In genomic region chr21:34993521-34993921, GRCh38 we compare ENCODE assay signal across 7 cellular contexts. TPM values are rescaled to one million over a fixed set of nuclear protein-coding genes. Genes with fewer than 3 reads are reported as not detected.
DNase-seq lines count a peak whose midpoint lies in the region; FAIRE-seq and TF ChIP-seq lines count a peak whose summit lies in the region.
"Not testable (repeated sequence)": the region's sequence is repeated elsewhere in the genome, so short reads cannot be mapped to it uniquely, and the experiment has no call there.

No MANE protein-coding gene starts in this region.

- H4K8ac ChIP-seq in neuronal stem cell (ENCODE audit: low read depth, low read length) = not testable (repeated sequence)

- not testable (repeated sequence) for TF ChIP-seq CTCF in astrocyte (IDR thresholded peaks at IDR 0.05; ENCODE audit: insufficient read depth, low read depth, low read length); bronchial epithelial cell (IDR thresholded peaks at IDR 0.05; ENCODE audit: insufficient read depth, low read length, severe bottlenecking); suprapubic skin (IDR thresholded peaks at IDR 0.05)

- H2BK5ac ChIP-seq in neuronal stem cell (ENCODE audit: low read length) = not testable (repeated sequence)

- H3K4me2 ChIP-seq in astrocyte (ENCODE audit: low read length); neuronal stem cell (ENCODE audit: insufficient read depth, low read length, poor library complexity, severe bottlenecking): not testable (repeated sequence)

- H3K27me3 Mint-ChIP-seq in astrocyte (ENCODE audit: low read depth, unreplicated experiment) = not testable (repeated sequence)

- not testable (repeated sequence) for H3K27me3 ChIP-seq in astrocyte (ENCODE audit: insufficient read depth, low read length); bronchial epithelial cell (ENCODE audit: control insufficient read depth, insufficient read depth, low read length); neuronal stem cell (ENCODE audit: control insufficient read depth in 3 of 3, insufficient read depth in 3 of 3, low read depth in 1 of 3, low read length in 3 of 3); suprapubic skin

- not testable (repeated sequence) for H3K36me3 ChIP-seq in astrocyte (ENCODE audit: insufficient read depth, low read length); bronchial epithelial cell (ENCODE audit: control insufficient read depth, insufficient read depth, low read length); neuronal stem cell (replicated peaks in 1 of 2; ENCODE audit: control insufficient read depth in 2 of 2, insufficient read depth in 2 of 2, low read length in 2 of 2); suprapubic skin

- not testable (repeated sequence) for DNase-seq in GM12891 (ENCODE audit: insufficient read length, low spot score); HTR-8/SVneo (ENCODE audit: insufficient read length, low spot score); bronchial epithelial cell (ENCODE audit: low read depth); neuronal stem cell (ENCODE audit: low spot score); suprapubic skin (ENCODE audit: low spot score in 2 of 2)
- DNase-seq in astrocyte (ENCODE audit: low read depth) (peak; percentile 42), fibroblast of gingiva (ENCODE audit: low read depth) (peak; percentile 57)

- H3K36me3 Mint-ChIP-seq in astrocyte (ENCODE audit: low read depth, unreplicated experiment) = not testable (repeated sequence)

- H3K9me3 ChIP-seq in astrocyte (ENCODE audit: insufficient read depth, low read depth, low read length); neuronal stem cell (replicated peaks in 1 of 2; ENCODE audit: control insufficient read depth in 2 of 2, insufficient read depth in 1 of 2, low read depth in 1 of 2, low read length in 2 of 2); suprapubic skin: not testable (repeated sequence)

- not testable (repeated sequence) for H3K4me3 ChIP-seq in astrocyte (ENCODE audit: insufficient read depth, low read depth, low read length); bronchial epithelial cell (ENCODE audit: low read depth, low read length); suprapubic skin
- peak overlapping the region in 1 of 2 donors; percentile 65 for H3K4me3 ChIP-seq in neuronal stem cell (ENCODE audit: low read length in 2 of 2)

- not testable (repeated sequence) for H3K14ac ChIP-seq in neuronal stem cell (ENCODE audit: low read length)

- not testable (repeated sequence) for H3K27ac Mint-ChIP-seq in astrocyte (ENCODE audit: unreplicated experiment)

- H2BK15ac ChIP-seq in neuronal stem cell (ENCODE audit: low read length) = not testable (repeated sequence)

- H2AFZ ChIP-seq in astrocyte (ENCODE audit: low read depth, low read length); neuronal stem cell (ENCODE audit: low read length): not testable (repeated sequence)

- WGBS in neuronal stem cell (ENCODE audit: extremely low coverage in 2 of 2, insufficient read length in 2 of 2, insufficient replicate concordance in 1 of 2), 2 donors = no CpG with 5 or more reads among the region's 3 CpGs
- 61% methylated on average over 3 of the region's 3 CpGs for WGBS in suprapubic skin

- not testable (repeated sequence) for TF ChIP-seq EP300 in suprapubic skin (IDR thresholded peaks at IDR 0.05)

- peak overlapping the region; percentile 79 for H4K91ac ChIP-seq in neuronal stem cell (ENCODE audit: low read depth, low read length, poor library complexity)

- H3K4me1 ChIP-seq in astrocyte (ENCODE audit: insufficient read depth, low read length) (peaks cover 21% of the 10 kb centered on the region), suprapubic skin (peaks cover 28% of the 10 kb centered on the region)
- not testable (repeated sequence) for H3K4me1 ChIP-seq in neuronal stem cell (ENCODE audit: control insufficient read depth in 2 of 2, insufficient read depth in 1 of 2, low read depth in 1 of 2, low read length in 2 of 2)

- H3K9ac ChIP-seq in astrocyte (ENCODE audit: low read length) = not testable (repeated sequence)
- peak overlapping the region; percentile 83 for H3K9ac ChIP-seq in neuronal stem cell (ENCODE audit: low read depth, low read length, poor library complexity)

- not testable (repeated sequence) for H3K4me3 Mint-ChIP-seq in astrocyte (ENCODE audit: unreplicated experiment)

- H3K4me1 Mint-ChIP-seq in astrocyte (ENCODE audit: low read depth, unreplicated experiment) = peaks cover 45% of the 10 kb centered on the region

- peak overlapping the region; percentile 50 for H2BK12ac ChIP-seq in neuronal stem cell (ENCODE audit: low read length)

- not testable (repeated sequence) for H3K23ac ChIP-seq in neuronal stem cell (ENCODE audit: low read depth, low read length, poor library complexity)

- H3K4ac ChIP-seq in neuronal stem cell (ENCODE audit: low read length) = not testable (repeated sequence)

- not testable (repeated sequence) for H4K20me1 ChIP-seq in astrocyte (ENCODE audit: insufficient read depth, low read length)

- H3K27ac ChIP-seq in astrocyte (ENCODE audit: low read depth, low read length); neuronal stem cell (replicated peaks; ENCODE audit: low read length): not testable (repeated sequence)
- H3K27ac ChIP-seq in suprapubic skin = peak overlapping the region; percentile 66

- H2BK120ac ChIP-seq in neuronal stem cell (ENCODE audit: low read depth, low read length) = not testable (repeated sequence)

- FAIRE-seq in GM12891 (lab: Jason Lieb, UNC) (peak; percentile 95), HTR-8/SVneo (lab: Jason Lieb, UNC) (peak; percentile 97), bronchial epithelial cell (lab: Jason Lieb, UNC) (peak; percentile 58)
- FAIRE-seq in astrocyte (lab: Jason Lieb, UNC) = not testable (repeated sequence)

- not testable (repeated sequence) for H3K79me1 ChIP-seq in neuronal stem cell (ENCODE audit: low read depth, low read length)

- H2AK5ac ChIP-seq in neuronal stem cell (ENCODE audit: low read depth, low read length) = not testable (repeated sequence)

- TF ChIP-seq POLR2A in GM12891 (IDR thresholded peaks at IDR 0.05; ENCODE audit: low read depth, low read length); suprapubic skin (IDR thresholded peaks at IDR 0.05): not testable (repeated sequence)

- H3K18ac ChIP-seq in neuronal stem cell (ENCODE audit: low read length) = not testable (repeated sequence)

- H3K79me2 ChIP-seq in astrocyte (ENCODE audit: insufficient read depth, low read length) = not testable (repeated sequence)

- H3K9me3 Mint-ChIP-seq in astrocyte (ENCODE audit: unreplicated experiment) = not testable (repeated sequence)

RNA-seq across cellular contexts. Expression of gene RUNX1, which starts 55.6 kb away (rescaled TPM):
- polyA plus RNA-seq in GM12891 (2012; ENCODE audit: low read depth, missing spikeins) = 16.1 TPM
- 84.6 and 94.1 TPM in 2 replicates for total RNA-seq in astrocyte
- total RNA-seq in bronchial epithelial cell = 10.4 and 11.8 TPM in 2 replicates
- 0.20 TPM for polyA plus RNA-seq in neuronal stem cell (2013, experiment 1 of 2)
- 0.18 TPM for polyA plus RNA-seq in neuronal stem cell (2013, experiment 2 of 2)
- total RNA-seq in suprapubic skin = 10 to 100 TPM; 15.4 to 26.7 (median 20.5) TPM
